Comparison of ENCODE assay signal across 8 cellular contexts in genomic region chr4:174213734-174214101, GRCh38.
DNase-seq lines count a peak whose midpoint lies in the region; ATAC-seq and TF ChIP-seq lines count a peak whose summit lies in the region.
"Had no signal": no experiment of that assay in that cellular context is flagged by ENCODE, and none has a peak within 500 bp of the region (broad histone marks: within the 10 kb centered on the region; RNA-seq: fewer than 3 reads in every experiment).

No MANE protein-coding gene starts in this region.

- H3K18ac ChIP-seq in IMR-90 (ENCODE audit: low read depth, low read length), result no peak overlapping the region

- no peaks in the 10 kb centered on the region for H3K9me3 Mint-ChIP-seq in progenitor cell of endocrine pancreas (ENCODE audit: low read depth)

- POLR2A ChIA-PET in IMR-90 (lab: Charles Lee; ENCODE audit: unreplicated experiment), result no interaction called here

- H3K4me1 Mint-ChIP-seq in progenitor cell of endocrine pancreas (ENCODE audit: low read depth), result peaks cover 11% of the 10 kb centered on the region

- no peak for ATAC-seq in IMR-90 (ENCODE audit: low read depth)

- H3K4me3 ChIP-seq in IMR-90 (ENCODE audit: insufficient read depth, low read depth, low read length), result no peak overlapping the region
- peak overlapping the region; percentile 62 for H3K4me3 ChIP-seq in fibroblast of the aortic adventitia (ENCODE audit: low read depth, low read length)
- peak overlapping the region; percentile 29 to 54 (median 45) for H3K4me3 ChIP-seq in sigmoid colon
- H3K4me3 ChIP-seq in WERI-Rb-1 (ENCODE audit: low read depth, low read length), result no peak overlapping the region

- H2BK120ac ChIP-seq in IMR-90 (ENCODE audit: low read depth, low read length), result no peak overlapping the region

- CTCF ChIA-PET in IMR-90 (lab: Yijun Ruan, JAX), result no interaction called here

- TF ChIP-seq RAD21 in IMR-90 (IDR thresholded peaks at IDR 0.05; ENCODE audit: low read length), result no peak

- H3K4me1 ChIP-seq in IMR-90 (ENCODE audit: control insufficient read depth, insufficient read depth, low read length) (peaks cover 2% of the 10 kb centered on the region; the same call in 1 of the 2 replicates), sigmoid colon (peaks cover 0 to 39% (median 33%) of the 10 kb centered on the region in 4 donors)

- peak overlapping the region; percentile 28; the same call in 1 of the 2 replicates for H3K4me2 ChIP-seq in IMR-90 (ENCODE audit: low read depth, low read length)

- H4K91ac ChIP-seq in IMR-90 (ENCODE audit: insufficient read depth, low read depth, low read length), result no peak overlapping the region

- no peak overlapping the region for H2AK5ac ChIP-seq in IMR-90 (ENCODE audit: low read depth, low read length)

- H3K27ac ChIP-seq in IMR-90 (ENCODE audit: insufficient read depth, low read length) (no peak overlapping the region), sigmoid colon (peak overlapping the region in 3 of 4 donors; percentile 70 to 85 (median 77)), WERI-Rb-1 (no peak overlapping the region)

- BruUV-seq in IMR-90 (replicated peaks; lab: Mats Ljungman, UMichigan), result no TSS peak

- no peak overlapping the region for H3K9ac ChIP-seq in IMR-90 (ENCODE audit: low read depth, low read length)

- H3K4ac ChIP-seq in IMR-90 (ENCODE audit: low read depth, low read length), result no peak overlapping the region

- in situ Hi-C loops in GM13976 (cut with MboI; ENCODE audit: low sequenced_read_pairs, unreplicated experiment), result no loop called here
- in situ Hi-C loops in IMR-90 (cut with MboI; ENCODE audit: low sequenced_read_pairs), result no loop called here

- intact Hi-C loops in IMR-90 (cut with micrococcal nuclease) (no loop called here), sigmoid colon (cut with DNase I) (loop anchor here (5.0 kb wide), 1 partner anchor 691 kb away; no protein-coding TSS in a partner anchor)

- no peak overlapping the region for H4K8ac ChIP-seq in IMR-90 (ENCODE audit: low read depth in 2 of 2, low read length in 2 of 2)

- no peak overlapping the region for H4K5ac ChIP-seq in IMR-90 (ENCODE audit: low read depth, low read length)

- H2AK9ac ChIP-seq in IMR-90 (replicated peaks; ENCODE audit: low read depth, low read length, poor library complexity), result no peak overlapping the region

- H3K36me3 Mint-ChIP-seq in progenitor cell of endocrine pancreas (ENCODE audit: insufficient read depth), result no peaks in the 10 kb centered on the region

- no peak overlapping the region for H2BK5ac ChIP-seq in IMR-90 (ENCODE audit: low read depth, low read length, poor library complexity, severe bottlenecking)

- H3K27me3 ChIP-seq in IMR-90 (ENCODE audit: control insufficient read depth, insufficient read depth, low read length) (peaks cover 65% of the 10 kb centered on the region), sigmoid colon (peaks cover 0 to 7% (median 0%) of the 10 kb centered on the region in 3 donors), WERI-Rb-1 (ENCODE audit: insufficient read depth, low read depth, severe bottlenecking) (no peaks in the 10 kb centered on the region)

- no peaks in the 10 kb centered on the region for H3K79me1 ChIP-seq in IMR-90 (ENCODE audit: low read depth in 1 of 2, low read length in 2 of 2)

- no peak overlapping the region for H3K56ac ChIP-seq in IMR-90 (ENCODE audit: extremely low read depth, insufficient read depth, low read length)

- H3K27me3 Mint-ChIP-seq in progenitor cell of endocrine pancreas, result peaks cover 98% of the 10 kb centered on the region

- no peak overlapping the region for H2BK20ac ChIP-seq in IMR-90 (ENCODE audit: low read depth, low read length)

- H3K9me3 ChIP-seq in IMR-90 (ENCODE audit: control insufficient read depth, insufficient read depth, low read length), result peaks cover 6% of the 10 kb centered on the region; the same call in 1 of the 2 replicates
- no peaks in the 10 kb centered on the region for H3K9me3 ChIP-seq in sigmoid colon
- H3K9me3 ChIP-seq in WERI-Rb-1 (ENCODE audit: severe bottlenecking), result no peaks in the 10 kb centered on the region

- no peaks in the 10 kb centered on the region for H4K20me1 ChIP-seq in IMR-90 (ENCODE audit: insufficient read depth, low read length)

- H3K9me1 ChIP-seq in IMR-90 (ENCODE audit: insufficient read depth, low read length), result peaks cover 3% of the 10 kb centered on the region; the same call in 1 of the 2 replicates

- no peak overlapping the region for H2BK15ac ChIP-seq in IMR-90 (ENCODE audit: low read depth, low read length)

- WGBS in IMR-90 (ENCODE audit: extremely low coverage in 2 of 2, insufficient read length in 1 of 2), 2 experiments, result 19% methylated on average over 5 of the region's 15 CpGs; no CpG with 5 or more reads in 1 of the 2 experiments
- WGBS in sigmoid colon, 2 donors, result 9 to 14% methylated on average over 15 of the region's 15 CpGs

- H3K36me3 ChIP-seq in IMR-90 (ENCODE audit: control insufficient read depth, insufficient read depth, low read length) (no peaks in the 10 kb centered on the region), sigmoid colon (no peaks in the 10 kb centered on the region), WERI-Rb-1 (no peaks in the 10 kb centered on the region)

- TF ChIP-seq CTCF in GM13976 (IDR thresholded peaks at IDR 0.05; ENCODE audit: borderline replicate concordance, control extremely low read depth, extremely low read depth, insufficient read depth, missing control alignments) (no peak), IMR-90 (conservative IDR thresholded peaks at IDR 0.05; ENCODE audit: low read depth, low read length) (no peak), fibroblast of the aortic adventitia (IDR thresholded peaks at IDR 0.05; ENCODE audit: insufficient read depth, low read length) (no peak), sigmoid colon (IDR thresholded peaks at IDR 0.05) (no peak), progenitor cell of endocrine pancreas (IDR thresholded peaks at IDR 0.05; ENCODE audit: unreplicated experiment) (no peak), WERI-Rb-1 (IDR thresholded peaks at IDR 0.05; ENCODE audit: low read depth, low read length) (no peak)

- TF ChIP-seq POLR2A in IMR-90 (IDR thresholded peaks at IDR 0.05; ENCODE audit: low read depth, low read length) (no peak), sigmoid colon (IDR thresholded peaks at IDR 0.05) (no peak)

- no peak overlapping the region for H3K4me3 Mint-ChIP-seq in progenitor cell of endocrine pancreas (ENCODE audit: low read depth)

- no peak overlapping the region for H3K27ac Mint-ChIP-seq in progenitor cell of endocrine pancreas

- H3K23ac ChIP-seq in IMR-90 (ENCODE audit: low read depth, low read length), result no peak overlapping the region

- peak overlapping the region; percentile 40 for H2AFZ ChIP-seq in IMR-90 (replicated peaks; ENCODE audit: low read length, poor library complexity)

- peak; percentile 19 for DNase-seq in GM13976 (ENCODE audit: low spot score)
- no peak for DNase-seq in IMR-90
- peak; percentile 83 for DNase-seq in fibroblast of the aortic adventitia (ENCODE audit: low read depth)
- no peak for DNase-seq in sigmoid colon
- DNase-seq in progenitor cell of endocrine pancreas (ENCODE audit: low spot score, unreplicated experiment), result no peak
- no peak for DNase-seq in NCI-H526 (lab: John Stamatoyannopoulos, UW)
- no peak for DNase-seq in WERI-Rb-1
- DNase-seq: foreskin fibroblast had no signal

- no peak for TF ChIP-seq EP300 in sigmoid colon (IDR thresholded peaks at IDR 0.05)

- H3K14ac ChIP-seq in IMR-90 (replicated peaks; ENCODE audit: low read depth, low read length), result no peak overlapping the region

- dilution Hi-C loops in IMR-90 (cut with HindIII; ENCODE audit: low sequenced_read_pairs, unreplicated experiment), result no loop called here

TF ChIP-seq in IMR-90, 13 proteins besides CTCF, POLR2A, EP300 and RAD21:
- TF ChIP-seq MAZ (IDR thresholded peaks at IDR 0.05; ENCODE audit: borderline replicate concordance, low read depth, low read length) (no peak), MXI1 (IDR thresholded peaks at IDR 0.05; ENCODE audit: borderline replicate concordance, low read depth, low read length) (no peak), BHLHE40 (IDR thresholded peaks at IDR 0.05; ENCODE audit: low read depth, low read length) (no peak)
TF ChIP-seq in IMR-90: peak in this region for 0.

Comparison
In these comparisons a context has a peak if more than half of its experiments do, and no peak if none do; other contexts are left out.
1. DNase-seq: peak in GM13976 (single experiment) and fibroblast of the aortic adventitia (single experiment); none in IMR-90 (single experiment), sigmoid colon (single experiment), progenitor cell of endocrine pancreas (single experiment), NCI-H526 (0 of 2) and WERI-Rb-1 (single experiment).
2. H3K27ac ChIP-seq: peak in sigmoid colon (3 of 4); none in IMR-90 (single experiment) and WERI-Rb-1 (single experiment).
3. H3K4me3 ChIP-seq: peak in fibroblast of the aortic adventitia (single experiment) and sigmoid colon (4 of 4); none in IMR-90 (single experiment) and WERI-Rb-1 (single experiment).